ENCODE assay signal across 15 cellular contexts in the genomic region with DNA sequence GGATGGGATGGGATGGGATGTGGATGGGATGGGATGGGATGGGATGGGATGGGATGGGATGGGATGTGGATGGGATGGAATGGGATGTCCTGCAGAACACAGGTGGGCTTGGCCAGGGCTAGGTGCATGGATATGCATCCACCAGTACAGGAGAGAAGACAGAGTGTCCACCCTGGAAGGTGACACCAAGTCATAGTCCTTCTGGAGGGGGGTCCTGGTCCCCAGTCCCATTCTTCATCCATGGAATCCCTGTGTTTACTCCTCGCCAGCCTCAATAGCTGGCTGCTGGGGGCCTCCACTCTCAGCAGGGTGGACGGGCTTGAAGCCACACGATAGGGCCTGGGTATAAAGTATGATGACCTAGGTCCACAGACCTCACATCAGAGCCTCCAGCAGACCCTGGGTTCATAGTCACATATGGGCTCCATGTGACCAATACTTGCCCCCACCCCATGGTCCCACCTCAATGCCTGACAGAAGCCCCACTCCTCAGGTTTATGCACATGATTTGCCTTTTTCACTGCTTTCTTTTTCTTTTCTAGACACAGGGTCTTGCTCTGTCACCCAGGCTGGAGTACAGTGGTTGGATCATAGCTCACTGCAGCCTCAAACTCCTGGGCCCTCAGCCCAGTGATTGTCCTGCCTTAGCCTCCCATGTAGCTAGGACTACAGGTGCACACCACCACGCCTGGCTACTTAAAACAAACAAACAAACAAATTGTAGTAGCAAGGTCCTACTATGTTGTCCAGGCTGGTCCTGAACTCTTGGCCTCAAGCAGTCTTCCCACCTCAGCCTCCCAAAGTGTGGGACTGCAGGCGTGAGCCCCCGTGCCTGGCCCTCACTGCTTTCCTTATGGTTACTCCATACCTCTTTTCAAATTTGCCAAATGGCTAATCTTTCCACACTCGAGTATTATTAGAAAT. TPM values are rescaled to one million over a fixed set of nuclear protein-coding genes. Genes with fewer than 3 reads are reported as not detected.
DNase-seq lines count a peak whose midpoint lies in the region; ATAC-seq, FAIRE-seq and TF ChIP-seq lines count a peak whose summit lies in the region.
"Had no signal": no experiment of that assay in that cellular context is flagged by ENCODE, and none has a peak within 500 bp of the region (broad histone marks: within the 10 kb centered on the region; RNA-seq: fewer than 3 reads in every experiment).

No MANE protein-coding gene starts in this region.

- FAIRE-seq in HepG2 (lab: Jason Lieb, UNC) = no peak
- FAIRE-seq in H54 (lab: Jason Lieb, UNC) = no peak

- H3K9me3 ChIP-seq in IMR-90 (ENCODE audit: control insufficient read depth, insufficient read depth, low read length) (no peaks in the 10 kb centered on the region), adipocyte (ENCODE audit: control insufficient read depth, low read length) (no peaks in the 10 kb centered on the region), HepG2 (ENCODE audit: low read length) (no peaks in the 10 kb centered on the region)
- H3K9me3 ChIP-seq: Peyer's patch had no signal

- H4K91ac ChIP-seq in IMR-90 (ENCODE audit: insufficient read depth, low read depth, low read length) = peak overlapping the region; percentile 89

- intact Hi-C loops in IMR-90 (cut with micrococcal nuclease) = no loop called here
- intact Hi-C loops in HepG2 (cut with micrococcal nuclease; ENCODE audit: unreplicated experiment) = no loop called here

- peak overlapping the region; percentile 87 for H3K4ac ChIP-seq in IMR-90 (ENCODE audit: low read depth, low read length)

- dilution Hi-C loops in IMR-90 (cut with HindIII; ENCODE audit: low sequenced_read_pairs, unreplicated experiment) = no loop called here

- H2BK5ac ChIP-seq in IMR-90 (ENCODE audit: low read depth, low read length, poor library complexity, severe bottlenecking) = peak overlapping the region; percentile 92

- peak overlapping the region; percentile 76 for H3K23ac ChIP-seq in IMR-90 (ENCODE audit: low read depth, low read length)

- H3K4me3 ChIP-seq in IMR-90 (ENCODE audit: insufficient read depth, low read depth, low read length) = no peak overlapping the region
- H3K4me3 ChIP-seq in adipocyte (ENCODE audit: low read length) = peak overlapping the region; percentile 40
- no peak overlapping the region for H3K4me3 ChIP-seq in HepG2 (replicated peaks in 1 of 3; ENCODE audit: insufficient read depth in 1 of 3, low read depth in 2 of 3, low read length in 3 of 3)
- H3K4me3 ChIP-seq: Peyer's patch had no signal

- H3K4me2 ChIP-seq in IMR-90 (ENCODE audit: low read depth, low read length) (peak overlapping the region; percentile 62), HepG2 (ENCODE audit: low read depth, low read length) (no peak overlapping the region)

- H3K79me2 ChIP-seq in HepG2 (ENCODE audit: insufficient read depth, low read length) = no peaks in the 10 kb centered on the region

- H3K27me3 ChIP-seq in IMR-90 (ENCODE audit: control insufficient read depth, insufficient read depth, low read length) (no peaks in the 10 kb centered on the region), adipocyte (replicated peaks; ENCODE audit: control insufficient read depth, insufficient read depth, low read length) (no peaks in the 10 kb centered on the region), HepG2 (ENCODE audit: control insufficient read depth in 1 of 2, insufficient read depth in 2 of 2, low read length in 2 of 2) (no peaks in the 10 kb centered on the region)
- H3K27me3 ChIP-seq: Peyer's patch had no signal

- H3K36me3 ChIP-seq in IMR-90 (ENCODE audit: control insufficient read depth, insufficient read depth, low read length) = no peaks in the 10 kb centered on the region
- H3K36me3 ChIP-seq in adipocyte (ENCODE audit: control insufficient read depth, insufficient read depth, low read length, severe bottlenecking) = no peaks in the 10 kb centered on the region
- no peaks in the 10 kb centered on the region for H3K36me3 ChIP-seq in HepG2 (replicated peaks in 1 of 2; ENCODE audit: control insufficient read depth in 1 of 2, insufficient read depth in 2 of 2, low read length in 2 of 2)
- H3K36me3 ChIP-seq: Peyer's patch had no signal

- H3K4me1 ChIP-seq in IMR-90 (ENCODE audit: control insufficient read depth, insufficient read depth, low read length) (peaks cover 26% of the 10 kb centered on the region), adipocyte (ENCODE audit: control insufficient read depth, insufficient read depth, low read length) (peaks cover 66% of the 10 kb centered on the region), HepG2 (ENCODE audit: insufficient read depth, low read length) (peaks cover 33% of the 10 kb centered on the region)

- H3K79me1 ChIP-seq in IMR-90 (ENCODE audit: low read depth in 1 of 2, low read length in 2 of 2) = peaks cover 4 to 14% of the 10 kb centered on the region in 2 experiments; a peak in 3 of 4 replicates

- peaks cover 4 to 6% of the 10 kb centered on the region in 2 donors for H3K9me3 Mint-ChIP-seq in stimulated activated naive B cell treated with anti-CD40 and anti-IgM and Interleukin-4, amounts not matched to agents 10 μg/mL and 1 μg/mL and 100 μg/mL, for 72 hours
- H3K9me3 Mint-ChIP-seq: activated naive CD4-positive, alpha-beta T cell treated with anti-CD3 and anti-CD28 coated beads for 36 hours; CD8-positive, alpha-beta memory T cell had no signal

- peak overlapping the region; percentile 42 to 81; a peak in 3 of 4 replicates for H4K8ac ChIP-seq in IMR-90 (ENCODE audit: low read depth in 2 of 2, low read length in 2 of 2)

- no peak overlapping the region for H3K56ac ChIP-seq in IMR-90 (ENCODE audit: extremely low read depth, insufficient read depth, low read length)

- 86% methylated on average over 1 of the region's 7 CpGs; no CpG with 5 or more reads in 1 of the 2 experiments for WGBS in IMR-90 (ENCODE audit: extremely low coverage in 2 of 2, insufficient read length in 1 of 2), 2 experiments
- WGBS in HepG2 (ENCODE audit: low lambda C conversion rate) = 40% methylated on average over 4 of the region's 7 CpGs

- H2BK15ac ChIP-seq in IMR-90 (ENCODE audit: low read depth, low read length) = peak overlapping the region; percentile 90; the same call in 1 of the 3 replicates

- peaks cover 18 to 20% of the 10 kb centered on the region in 2 donors for H3K27me3 Mint-ChIP-seq in stimulated activated naive B cell treated with anti-CD40 and anti-IgM and Interleukin-4, amounts not matched to agents 10 μg/mL and 1 μg/mL and 100 μg/mL, for 72 hours

- peak overlapping the region; percentile 50 for H4K5ac ChIP-seq in IMR-90 (ENCODE audit: low read depth, low read length)

- no peak for TF ChIP-seq EP300 in HepG2 (IDR thresholded peaks at IDR 0.05; ENCODE audit: low read depth in 2 of 2, low read length in 2 of 2)
- TF ChIP-seq EP300 in HepG2 (CRISPR knock-in tag; IDR thresholded peaks at IDR 0.05; ENCODE audit: borderline replicate concordance) = no peak

- peak overlapping the region; percentile 85 for H2BK120ac ChIP-seq in IMR-90 (ENCODE audit: low read depth, low read length)

- H4K20me1 ChIP-seq in IMR-90 (ENCODE audit: insufficient read depth, low read length) (0 out of 2 replicates have a peak, but pooled peaks cover 3% of the 10 kb centered on the region), HepG2 (ENCODE audit: insufficient read depth, low read length) (no peaks in the 10 kb centered on the region)

- H3K9ac ChIP-seq in IMR-90 (ENCODE audit: low read depth, low read length) (no peak overlapping the region), adipocyte (ENCODE audit: low read length) (peak overlapping the region; percentile 83), HepG2 (ENCODE audit: insufficient read depth, low read depth, low read length) (no peak overlapping the region)

- peaks cover 4 to 6% of the 10 kb centered on the region in 2 donors for H3K36me3 Mint-ChIP-seq in stimulated activated naive B cell treated with anti-CD40 and anti-IgM and Interleukin-4, amounts not matched to agents 10 μg/mL and 1 μg/mL and 100 μg/mL, for 72 hours
- H3K36me3 Mint-ChIP-seq: CD8-positive, alpha-beta memory T cell; mesothelial cell of epicardium had no signal

- H3K9me1 ChIP-seq in IMR-90 (ENCODE audit: insufficient read depth, low read length) = peaks cover 15% of the 10 kb centered on the region; the same call in 1 of the 2 replicates

- peak overlapping the region; percentile 91 for H2BK20ac ChIP-seq in IMR-90 (ENCODE audit: low read depth, low read length)

- TF ChIP-seq CTCF in IMR-90 (conservative IDR thresholded peaks at IDR 0.05; ENCODE audit: low read depth, low read length) = no peak
- no peak for TF ChIP-seq CTCF in HepG2 (CRISPR knock-in tag; IDR thresholded peaks at IDR 0.05)

- TF ChIP-seq RAD21 in IMR-90 (IDR thresholded peaks at IDR 0.05; ENCODE audit: low read length) = no peak
- no peak for TF ChIP-seq RAD21 in HepG2 (CRISPR knock-in tag; IDR thresholded peaks at IDR 0.05)

- peak overlapping the region; percentile 72 for H3K14ac ChIP-seq in IMR-90 (replicated peaks; ENCODE audit: low read depth, low read length)

- no peak overlapping the region for H2AK9ac ChIP-seq in IMR-90 (replicated peaks; ENCODE audit: low read depth, low read length, poor library complexity)

- DNase-seq in IMR-90 (no peak), adipocyte (ENCODE audit: low read depth) (no peak), HepG2 (ENCODE audit: low spot score) (no peak), H54 (ENCODE audit: insufficient read length, low spot score) (no peak), RPMI8226 (no peak), dedifferentiated amniotic fluid mesenchymal stem cell (ENCODE audit: extremely low spot score) (no peak)
- DNase-seq in stimulated activated naive B cell treated with anti-CD40 and anti-IgM and Interleukin-4, amounts not matched to agents 10 μg/mL and 1 μg/mL and 100 μg/mL, for 72 hours = no peak
- DNase-seq in activated CD4-positive, CD25-positive, alpha-beta regulatory T cell treated with anti-CD3 and anti-CD28 coated beads, Interleukin-2, amount 50 U/mL, for 72 hours = no peak
- DNase-seq: activated CD4-positive, alpha-beta T cell treated with anti-CD3 and anti-CD28 coated beads, Interleukin-2, amount 50 U/mL, for 48 hours; activated naive CD4-positive, alpha-beta T cell treated with anti-CD3 and anti-CD28 coated beads for 36 hours; NCI-H1048; NCI-H510A treated with DMSO at 0.1 percent for 48 hours had no signal

- peak overlapping the region; percentile 89 for H3K27ac ChIP-seq in IMR-90 (ENCODE audit: insufficient read depth, low read length)
- H3K27ac ChIP-seq in HepG2 (ENCODE audit: extremely low read length, insufficient read depth, low read length) = no peak overlapping the region

- H3K27ac Mint-ChIP-seq in stimulated activated naive B cell treated with anti-CD40 and anti-IgM and Interleukin-4, amounts not matched to agents 10 μg/mL and 1 μg/mL and 100 μg/mL, for 72 hours = peak overlapping the region; percentile 79
- H3K27ac Mint-ChIP-seq: activated naive CD4-positive, alpha-beta T cell treated with anti-CD3 and anti-CD28 coated beads for 36 hours; mesothelial cell of epicardium had no signal

- peaks cover 19 to 23% of the 10 kb centered on the region in 2 donors for H3K4me1 Mint-ChIP-seq in stimulated activated naive B cell treated with anti-CD40 and anti-IgM and Interleukin-4, amounts not matched to agents 10 μg/mL and 1 μg/mL and 100 μg/mL, for 72 hours

- peak overlapping the region; percentile 70 for H3K18ac ChIP-seq in IMR-90 (ENCODE audit: low read depth, low read length)

- peak overlapping the region; percentile 97 for H2AK5ac ChIP-seq in IMR-90 (ENCODE audit: low read depth, low read length)

- BruUV-seq in IMR-90 (replicated peaks; lab: Mats Ljungman, UMichigan) (no TSS peak), HepG2 (replicated peaks; lab: Mats Ljungman, UMichigan) (no TSS peak)

- POLR2A ChIA-PET in IMR-90 (lab: Charles Lee; ENCODE audit: unreplicated experiment) = no interaction called here
- POLR2A ChIA-PET in HepG2 (lab: Yijun Ruan, JAX) = no interaction called here

- H2AFZ ChIP-seq in IMR-90 (replicated peaks; ENCODE audit: low read length, poor library complexity) = peak overlapping the region; percentile 19
- no peak overlapping the region for H2AFZ ChIP-seq in HepG2 (ENCODE audit: low read length)

- peak overlapping the region in 1 of 2 donors; percentile 29 for H3K4me3 Mint-ChIP-seq in stimulated activated naive B cell treated with anti-CD40 and anti-IgM and Interleukin-4, amounts not matched to agents 10 μg/mL and 1 μg/mL and 100 μg/mL, for 72 hours
- H3K4me3 Mint-ChIP-seq: activated naive CD4-positive, alpha-beta T cell treated with anti-CD3 and anti-CD28 coated beads for 36 hours; mesothelial cell of epicardium had no signal

- ATAC-seq in IMR-90 (ENCODE audit: low read depth) (no peak; the same call in 1 of the 2 replicates), HepG2 (no peak)
- peak; percentile 25 to 38 for ATAC-seq in stimulated activated naive B cell treated with anti-CD40 and anti-IgM and Interleukin-4, amounts not matched to agents 10 μg/mL and 1 μg/mL and 100 μg/mL, for 72 hours (replicated peaks)

- CTCF ChIA-PET in IMR-90 (lab: Yijun Ruan, JAX) = no interaction called here
- CTCF ChIA-PET in HepG2 (lab: Yijun Ruan, JAX; ENCODE audit: low intra/inter-chr PET ratio, low total read pairs) = no interaction called here

- TF ChIP-seq POLR2A in IMR-90 (IDR thresholded peaks at IDR 0.05; ENCODE audit: low read depth, low read length) = no peak
- no peak for TF ChIP-seq POLR2A in HepG2 (IDR thresholded peaks at IDR 0.05; ENCODE audit: insufficient read depth in 1 of 2, low read depth in 2 of 2, low read length in 2 of 2)
- no peak for TF ChIP-seq POLR2A in H54 (IDR thresholded peaks at IDR 0.05; ENCODE audit: low read depth, low read length)

- in situ Hi-C loops in IMR-90 (cut with MboI; ENCODE audit: low sequenced_read_pairs) = no loop called here
- in situ Hi-C loops in HepG2 (cut with HindIII; ENCODE audit: extremely low pct_ligation_motif_present, low pct_unique_long_range_greater_than_20kb) = no loop called here

RNA-seq across cellular contexts. Expression of a gene that starts 39.9 kb away (rescaled TPM):
- total RNA-seq in IMR-90 (2012; rRNA removed) = 2.2 and 2.5 TPM in 2 replicates
- polyA plus RNA-seq in IMR-90 (2012; rRNA removed) = 4.9 and 5.6 TPM in 2 replicates
- polyA plus RNA-seq in IMR-90 (2012; cell fraction: cytosol; rRNA removed) = 3.9 and 6.2 TPM in 2 replicates
- polyA plus RNA-seq in IMR-90 (2012; cell fraction: nucleus; rRNA removed; ENCODE audit: low replicate concordance) = 7.6 and 16.1 TPM in 2 replicates
- total RNA-seq in HepG2 (2016; rRNA removed; fragmentation: Illumina TruSeq; extraction: Trizol) = 1.3 and 2.8 TPM in 2 replicates
- total RNA-seq in HepG2 (2016; cell fraction: cytosol; rRNA removed; fragmentation: Illumina TruSeq; extraction: Trizol; ENCODE audit: low read depth) = 2.6 and 7.1 TPM in 2 replicates
- total RNA-seq in HepG2 (2016; cell fraction: insoluble cytoplasmic fraction; rRNA removed; fragmentation: Illumina TruSeq; extraction: Trizol) = 1.5 and 2.5 TPM in 2 replicates
- total RNA-seq in HepG2 (2016; cell fraction: membrane; rRNA removed; fragmentation: Illumina TruSeq; extraction: Trizol) = 1.8 and 2.4 TPM in 2 replicates
- total RNA-seq in HepG2 (2016; cell fraction: nucleus; rRNA removed; fragmentation: Illumina TruSeq; extraction: Trizol) = 2.4 and 3.9 TPM in 2 replicates
- 2.4 and 3.3 TPM in 2 replicates for polyA plus RNA-seq in HepG2 (2011; rRNA removed)
- polyA plus RNA-seq in HepG2 (2011; cell fraction: cytosol; rRNA removed) = 1.5 and 2.4 TPM in 2 replicates
- polyA plus RNA-seq in HepG2 (2011; cell fraction: nucleus; rRNA removed) = 3.3 and 4.9 TPM in 2 replicates
- 1.1 and 2.1 TPM in 2 replicates for polyA plus RNA-seq in HepG2 (2012)
- 3.0 and 3.6 TPM in 2 replicates for polyA plus RNA-seq in HepG2 (2016; cell fraction: cytosol; fragmentation: Illumina TruSeq; extraction: Trizol; ENCODE audit: low read depth)
- polyA plus RNA-seq in HepG2 (2016; cell fraction: insoluble cytoplasmic fraction; fragmentation: Illumina TruSeq; extraction: Trizol; ENCODE audit: low read depth) = 1.2 and 1.3 TPM in 2 replicates
- 1.8 and 2.9 TPM in 2 replicates for polyA plus RNA-seq in HepG2 (2016; cell fraction: membrane; fragmentation: Illumina TruSeq; extraction: Trizol; ENCODE audit: low read depth)
- polyA plus RNA-seq in HepG2 (2016; cell fraction: nucleus; fragmentation: Illumina TruSeq; extraction: Trizol; ENCODE audit: insufficient read depth, low read depth) = 3.0 and 6.2 TPM in 2 replicates
- 5.3 and 9.1 TPM in 2 replicates for polyA minus RNA-seq in HepG2 (2011; rRNA and poly(A)+ RNA removed; ENCODE audit: low replicate concordance)
- 1.3 and 3.3 TPM in 2 replicates for polyA minus RNA-seq in HepG2 (2011; cell fraction: cytosol; rRNA and poly(A)+ RNA removed)
- 3.6 and 6.2 TPM in 2 replicates for polyA minus RNA-seq in HepG2 (2011; cell fraction: nucleus; rRNA and poly(A)+ RNA removed)

Comparison
In these comparisons a context has a peak if more than half of its experiments do, and no peak if none do; other contexts are left out.
1. ATAC-seq: peak in stimulated activated naive B cell treated with anti-CD40 and anti-IgM and Interleukin-4, amounts not matched to agents 10 μg/mL and 1 μg/mL and 100 μg/mL, for 72 hours (2 of 2); none in IMR-90 (single experiment) and HepG2 (single experiment).